Comparison of ENCODE assay signal across 2 cellular contexts in the genomic region with DNA sequence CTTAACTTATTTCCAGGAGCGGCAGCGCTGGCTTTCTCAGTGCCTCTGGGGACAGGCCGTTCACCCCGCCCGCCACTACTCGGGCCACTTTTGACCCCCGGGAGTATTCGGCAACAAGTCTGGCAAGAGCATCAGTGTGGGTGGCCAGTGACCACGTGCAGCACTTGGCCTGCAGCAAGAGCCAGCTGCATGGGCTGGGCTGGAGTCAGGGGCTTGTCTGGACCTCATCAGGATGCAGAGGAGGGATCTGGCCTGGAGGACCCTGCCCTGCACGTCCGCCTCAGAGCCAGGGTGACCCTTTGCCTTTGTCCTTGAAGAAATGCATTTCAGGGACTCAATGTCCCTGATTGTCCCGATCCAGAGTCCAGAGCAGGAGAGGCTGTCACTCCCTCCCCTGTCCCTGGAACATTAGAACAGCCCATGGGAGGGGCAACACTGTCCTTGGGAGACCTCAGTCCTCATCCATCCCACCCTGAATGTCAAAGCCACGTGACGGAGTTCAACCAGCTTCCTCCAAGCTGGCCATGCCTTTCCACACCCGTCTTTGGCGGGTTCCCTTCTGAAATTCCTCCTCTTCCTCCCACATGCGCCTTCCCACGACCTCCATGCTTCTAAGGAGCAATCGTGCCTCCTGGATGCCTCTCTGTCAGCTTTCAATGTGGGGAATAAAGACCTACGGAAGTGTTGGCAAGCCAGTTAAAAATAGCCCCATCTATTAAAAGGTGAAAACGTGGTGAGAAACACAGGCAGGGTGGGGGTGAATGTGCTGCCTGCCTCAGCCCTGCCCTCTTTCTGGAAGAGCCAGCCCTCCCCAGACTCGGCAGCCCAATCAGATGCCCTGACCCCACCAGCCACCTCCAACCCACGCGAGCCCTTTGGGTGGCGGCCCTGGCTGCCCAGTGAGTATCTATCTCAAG.
TF ChIP-seq lines count a peak whose summit lies in the region.

No MANE protein-coding gene starts in this region.

TF ChIP-seq in liver, 16 proteins besides CTCF, POLR2A, EP300 and RAD21 (continued from another document):
- TF ChIP-seq RXRA (IDR thresholded peaks at IDR 0.05) (peak; percentile 66 to 71), JUND (IDR thresholded peaks at IDR 0.05) (no peak), GABPA (IDR thresholded peaks at IDR 0.05 in 1 of 2, conservative IDR thresholded peaks at IDR 0.05 in 1 of 2) (no peak), FOXA1 (IDR thresholded peaks at IDR 0.05) (no peak), HNF4A (conservative IDR thresholded peaks at IDR 0.05) (no peak), SP1 (IDR thresholded peaks at IDR 0.05) (peak; percentile 54)
- TF ChIP-seq, protein P1, sequence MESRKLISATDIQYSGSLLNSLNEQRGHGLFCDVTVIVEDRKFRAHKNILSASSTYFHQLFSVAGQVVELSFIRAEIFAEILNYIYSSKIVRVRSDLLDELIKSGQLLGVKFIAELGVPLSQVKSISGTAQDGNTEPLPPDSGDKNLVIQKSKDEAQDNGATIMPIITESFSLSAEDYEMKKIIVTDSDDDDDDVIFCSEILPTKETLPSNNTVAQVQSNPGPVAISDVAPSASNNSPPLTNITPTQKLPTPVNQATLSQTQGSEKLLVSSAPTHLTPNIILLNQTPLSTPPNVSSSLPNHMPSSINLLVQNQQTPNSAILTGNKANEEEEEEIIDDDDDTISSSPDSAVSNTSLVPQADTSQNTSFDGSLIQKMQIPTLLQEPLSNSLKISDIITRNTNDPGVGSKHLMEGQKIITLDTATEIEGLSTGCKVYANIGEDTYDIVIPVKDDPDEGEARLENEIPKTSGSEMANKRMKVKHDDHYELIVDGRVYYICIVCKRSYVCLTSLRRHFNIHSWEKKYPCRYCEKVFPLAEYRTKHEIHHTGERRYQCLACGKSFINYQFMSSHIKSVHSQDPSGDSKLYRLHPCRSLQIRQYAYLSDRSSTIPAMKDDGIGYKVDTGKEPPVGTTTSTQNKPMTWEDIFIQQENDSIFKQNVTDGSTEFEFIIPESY (IDR thresholded peaks at IDR 0.05): no peak
- TF ChIP-seq, protein P2, sequence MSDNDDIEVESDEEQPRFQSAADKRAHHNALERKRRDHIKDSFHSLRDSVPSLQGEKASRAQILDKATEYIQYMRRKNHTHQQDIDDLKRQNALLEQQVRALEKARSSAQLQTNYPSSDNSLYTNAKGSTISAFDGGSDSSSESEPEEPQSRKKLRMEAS (IDR thresholded peaks at IDR 0.05): no peak

TF ChIP-seq in HepG2, 621 proteins besides CTCF, POLR2A, EP300 and RAD21:
- TF ChIP-seq, protein P3, sequence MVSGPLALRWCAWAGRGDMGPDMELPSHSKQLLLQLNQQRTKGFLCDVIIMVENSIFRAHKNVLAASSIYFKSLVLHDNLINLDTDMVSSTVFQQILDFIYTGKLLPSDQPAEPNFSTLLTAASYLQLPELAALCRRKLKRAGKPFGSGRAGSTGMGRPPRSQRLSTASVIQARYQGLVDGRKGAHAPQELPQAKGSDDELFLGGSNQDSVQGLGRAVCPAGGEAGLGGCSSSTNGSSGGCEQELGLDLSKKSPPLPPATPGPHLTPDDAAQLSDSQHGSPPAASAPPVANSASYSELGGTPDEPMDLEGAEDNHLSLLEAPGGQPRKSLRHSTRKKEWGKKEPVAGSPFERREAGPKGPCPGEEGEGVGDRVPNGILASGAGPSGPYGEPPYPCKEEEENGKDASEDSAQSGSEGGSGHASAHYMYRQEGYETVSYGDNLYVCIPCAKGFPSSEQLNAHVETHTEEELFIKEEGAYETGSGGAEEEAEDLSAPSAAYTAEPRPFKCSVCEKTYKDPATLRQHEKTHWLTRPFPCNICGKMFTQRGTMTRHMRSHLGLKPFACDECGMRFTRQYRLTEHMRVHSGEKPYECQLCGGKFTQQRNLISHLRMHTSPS (CRISPR knock-in tag; IDR thresholded peaks at IDR 0.05; ENCODE audit: low read depth): no peak
- no peak for TF ChIP-seq ELF3 (CRISPR knock-in tag; IDR thresholded peaks at IDR 0.05)
- TF ChIP-seq RFX5 (IDR thresholded peaks at IDR 0.05; ENCODE audit: low read depth, low read length): no peak
- TF ChIP-seq ZC3H4 (CRISPR knock-in tag; IDR thresholded peaks at IDR 0.05; ENCODE audit: borderline replicate concordance): no peak
- no peak for TF ChIP-seq PPARG (CRISPR knock-in tag; conservative IDR thresholded peaks at IDR 0.05)
- TF ChIP-seq BRCA1 (CRISPR knock-in tag; IDR thresholded peaks at IDR 0.05): no peak
- TF ChIP-seq U2AF2 (IDR thresholded peaks at IDR 0.05; ENCODE audit: low read depth, low read length): no peak
- TF ChIP-seq WIZ (CRISPR knock-in tag; IDR thresholded peaks at IDR 0.05): no peak
- no peak for TF ChIP-seq ZNF251 (CRISPR knock-in tag; IDR thresholded peaks at IDR 0.05)
- no peak for TF ChIP-seq ZNF382 (CRISPR knock-in tag; IDR thresholded peaks at IDR 0.05; ENCODE audit: borderline replicate concordance)
- no peak for TF ChIP-seq ZNF180 (CRISPR knock-in tag; IDR thresholded peaks at IDR 0.05; ENCODE audit: borderline replicate concordance, low read depth)
- no peak for TF ChIP-seq HNRNPH1 (optimal IDR thresholded peaks at IDR 0.05; ENCODE audit: low read depth, low read length)
- no peak for TF ChIP-seq RFX1 (IDR thresholded peaks at IDR 0.05)
- no peak for TF ChIP-seq FOSL1 (CRISPR knock-in tag; IDR thresholded peaks at IDR 0.05; ENCODE audit: borderline replicate concordance)
